In the genomic region with DNA sequence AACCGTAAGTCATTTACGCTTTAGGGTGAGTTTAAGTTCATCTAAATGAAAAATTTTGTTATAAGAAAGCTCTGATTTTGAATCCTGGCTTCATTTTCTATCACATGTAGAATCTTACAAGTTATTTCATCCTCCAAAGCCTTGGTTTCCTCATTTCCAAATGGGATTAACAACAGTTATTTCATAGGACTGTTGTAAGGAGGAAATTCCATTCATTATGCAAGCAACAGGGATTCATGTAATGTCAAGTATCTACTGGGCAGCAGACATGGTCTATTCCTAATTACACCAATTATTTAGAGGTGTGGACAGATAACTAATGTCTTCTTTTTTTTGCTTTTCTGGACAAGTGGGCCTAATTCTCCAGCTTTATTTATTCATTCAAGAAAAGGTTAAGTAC, we compare ENCODE assay signal across 27 cellular contexts.
DNase-seq lines count a peak whose midpoint lies in the region; ATAC-seq, FAIRE-seq and TF ChIP-seq lines count a peak whose summit lies in the region.
"Had no signal": no experiment of that assay in that cellular context is flagged by ENCODE, and none has a peak within 500 bp of the region (broad histone marks: within the 10 kb centered on the region; RNA-seq: fewer than 3 reads in every experiment).

No MANE protein-coding gene starts in this region.

- H3K36me3 ChIP-seq in breast epithelium = no peaks in the 10 kb centered on the region
- no peaks in the 10 kb centered on the region for H3K36me3 ChIP-seq in mammary epithelial cell (ENCODE audit: insufficient read depth, low read length)
- H3K36me3 ChIP-seq: BLaER1, Peyer's patch had no signal

- no peak for ATAC-seq in HG03196 (IDR thresholded peaks at IDR 0.05; ENCODE audit: unreplicated experiment)
- ATAC-seq in GM21786 (IDR thresholded peaks at IDR 0.05; ENCODE audit: unreplicated experiment) = no peak
- ATAC-seq: GM23338 had no signal

- no TSS peak for BruUV-seq in MCF 10A (replicated peaks; lab: Mats Ljungman, UMichigan)
- no TSS peak for BruUV-seq in mammary epithelial cell (replicated peaks; lab: Mats Ljungman, UMichigan)

- no peak overlapping the region for H3K9ac ChIP-seq in mammary epithelial cell (ENCODE audit: insufficient read depth, low read length)
- H3K9ac ChIP-seq: BLaER1, KMS-11 had no signal

- no peak for TF ChIP-seq CTCF in MCF 10A (IDR thresholded peaks at IDR 0.05; ENCODE audit: unreplicated experiment)
- no peak for TF ChIP-seq CTCF in breast epithelium (IDR thresholded peaks at IDR 0.05)
- no peak for TF ChIP-seq CTCF in mammary epithelial cell (conservative IDR thresholded peaks at IDR 0.05 in 1 of 2, IDR thresholded peaks at IDR 0.05 in 1 of 2; ENCODE audit: extremely low read depth in 1 of 2, insufficient read depth in 1 of 2, low read depth in 1 of 2, low read length in 2 of 2)
- no peak for TF ChIP-seq CTCF in fibroblast of villous mesenchyme (IDR thresholded peaks at IDR 0.05; ENCODE audit: insufficient read depth, low read depth, low read length)

- H3K9me3 ChIP-seq in breast epithelium (no peaks in the 10 kb centered on the region), mammary epithelial cell (replicated peaks; ENCODE audit: insufficient read depth, low read length) (no peaks in the 10 kb centered on the region)
- H3K9me3 ChIP-seq: BLaER1, Peyer's patch had no signal

- no peak overlapping the region for H2AFZ ChIP-seq in mammary epithelial cell (ENCODE audit: low read depth, low read length)
- H2AFZ ChIP-seq: GM23338 had no signal

- H3K9me3 Mint-ChIP-seq in MCF 10A (ENCODE audit: unreplicated experiment) = no peaks in the 10 kb centered on the region
- H3K9me3 Mint-ChIP-seq: GM23338, H9, HFFc6, IgD-negative memory B cell had no signal

- dilution Hi-C loops in mammary epithelial cell (cut with HindIII; ENCODE audit: low sequenced_read_pairs) = no loop called here

- H3K4me3 ChIP-seq in breast epithelium (no peak overlapping the region), mammary epithelial cell (replicated peaks in 1 of 3; ENCODE audit: insufficient read depth in 1 of 3, low read depth in 2 of 3, low read length in 3 of 3) (no peak overlapping the region), fibroblast of villous mesenchyme (ENCODE audit: low read depth, low read length) (no peak overlapping the region)
- H3K4me3 ChIP-seq: BLaER1, GM23338, Peyer's patch had no signal

- in situ Hi-C loops in mammary epithelial cell (cut with MboI; ENCODE audit: low sequenced_read_pairs in 2 of 2) = no loop called here

- no peaks in the 10 kb centered on the region for H3K27me3 Mint-ChIP-seq in MCF 10A (ENCODE audit: insufficient read depth, unreplicated experiment)
- H3K27me3 Mint-ChIP-seq: CD4-positive, CD25-positive, alpha-beta regulatory T cell; IgD-negative memory B cell had no signal

- H3K4me1 ChIP-seq in breast epithelium (no peaks in the 10 kb centered on the region), mammary epithelial cell (ENCODE audit: insufficient read depth, low read length) (peaks cover 20% of the 10 kb centered on the region)
- H3K4me1 ChIP-seq: BLaER1, Peyer's patch had no signal

- FAIRE-seq in urothelium cell line (lab: Jason Lieb, UNC) = no peak

- H3K79me2 ChIP-seq in mammary epithelial cell (ENCODE audit: insufficient read depth, low read length) = no peaks in the 10 kb centered on the region

- WGBS in mammary epithelial cell (ENCODE audit: low coverage, missing lambda C conversion rate) = 100% methylated on average over 2 of the region's 2 CpGs

- POLR2A ChIA-PET in MCF 10A (lab: Yijun Ruan, JAX) = interaction anchor here (0.6 kb wide), 1 partner anchor 134 kb away, joined by 3 read pairs; no protein-coding TSS in a partner anchor

- H3K27me3 ChIP-seq in breast epithelium (no peaks in the 10 kb centered on the region), mammary epithelial cell (ENCODE audit: insufficient read depth, low read length) (no peaks in the 10 kb centered on the region)
- H3K27me3 ChIP-seq: BLaER1, Peyer's patch had no signal

- CTCF ChIA-PET in MCF 10A (lab: Yijun Ruan, JAX) = interaction anchor here (0.6 kb wide), 1 partner anchor 543 kb away, joined by 3 read pairs; no protein-coding TSS in a partner anchor
- CTCF ChIA-PET in mammary epithelial cell (lab: Charles Lee; ENCODE audit: low non-redundant PET) = no interaction called here

- no peak overlapping the region for H3K27ac Mint-ChIP-seq in MCF 10A (ENCODE audit: low read depth, unreplicated experiment)
- H3K27ac Mint-ChIP-seq: CD4-positive, CD25-positive, alpha-beta regulatory T cell; GM23338; HFFc6 had no signal

- TF ChIP-seq POLR2A in breast epithelium (IDR thresholded peaks at IDR 0.05) = no peak

- no peaks in the 10 kb centered on the region for H3K36me3 Mint-ChIP-seq in MCF 10A (ENCODE audit: insufficient read depth, unreplicated experiment)

- H4K20me1 ChIP-seq in mammary epithelial cell (ENCODE audit: insufficient read depth, low read length) = no peaks in the 10 kb centered on the region
- H4K20me1 ChIP-seq: BLaER1 had no signal

- H3K4me2 ChIP-seq in mammary epithelial cell (ENCODE audit: insufficient read depth, low read depth, low read length) = peak overlapping the region; percentile 73
- H3K4me2 ChIP-seq: BLaER1, GM23338, KMS-11 had no signal

- intact Hi-C loops in MCF 10A (cut with micrococcal nuclease) = no loop called here
- intact Hi-C loops in breast epithelium (cut with DNase I; ENCODE audit: low total_unique reads) = no loop called here
- intact Hi-C loops in mammary epithelial cell (cut with micrococcal nuclease) = no loop called here

- H3K4me1 Mint-ChIP-seq in MCF 10A (ENCODE audit: insufficient read depth, unreplicated experiment) = peaks cover 14% of the 10 kb centered on the region
- H3K4me1 Mint-ChIP-seq: IgD-negative memory B cell had no signal

- H3K27ac ChIP-seq in breast epithelium (no peak overlapping the region), mammary epithelial cell (ENCODE audit: insufficient read depth, low read depth, low read length) (peak overlapping the region; percentile 65)
- H3K27ac ChIP-seq: 22Rv1, BLaER1, KMS-11, Peyer's patch had no signal

- peak; percentile 8 for DNase-seq in MCF 10A (ENCODE audit: unreplicated experiment)
- no peak for DNase-seq in breast epithelium (ENCODE audit: low spot score in 2 of 2)
- peak; percentile 46 for DNase-seq in mammary epithelial cell
- peak; percentile 10 for DNase-seq in fibroblast of villous mesenchyme (ENCODE audit: low read depth)
- DNase-seq in urothelium cell line (ENCODE audit: low spot score) = no peak
- DNase-seq in stimulated activated CD4-positive, alpha-beta T cell treated with anti-CD3 and anti-CD28 coated beads, Interleukin-2, amount 100 ng/mL, for 48 hours = no peak
- DNase-seq: CD4-positive, CD25-positive, alpha-beta regulatory T cell; DMS153; DND-41; H9; NCI-H1048; NCI-H1417; NCI-H1694; NCI-H2081; NCI-H2227 treated with DMSO at 0.1 percent for 48 hours; NCI-H510A; NCI-H69; Peyer's patch; SHP77 treated with DMSO at 0.1 percent for 48 hours had no signal

- H3K4me3 Mint-ChIP-seq in MCF 10A (ENCODE audit: unreplicated experiment) = no peak overlapping the region
- H3K4me3 Mint-ChIP-seq: CD4-positive, CD25-positive, alpha-beta regulatory T cell; GM23338; H9; HFFc6; IgD-negative memory B cell had no signal

Comparison
In these comparisons a context has a peak if more than half of its experiments do, and no peak if none do; other contexts are left out.
1. DNase-seq: peak in MCF 10A (single experiment), mammary epithelial cell (single experiment) and fibroblast of villous mesenchyme (single experiment); none in breast epithelium (0 of 2), urothelium cell line (single experiment) and stimulated activated CD4-positive, alpha-beta T cell treated with anti-CD3 and anti-CD28 coated beads, Interleukin-2, amount 100 ng/mL, for 48 hours (0 of 2).